Comparison of ENCODE assay signal across 1 cellular context in the genomic region with DNA sequence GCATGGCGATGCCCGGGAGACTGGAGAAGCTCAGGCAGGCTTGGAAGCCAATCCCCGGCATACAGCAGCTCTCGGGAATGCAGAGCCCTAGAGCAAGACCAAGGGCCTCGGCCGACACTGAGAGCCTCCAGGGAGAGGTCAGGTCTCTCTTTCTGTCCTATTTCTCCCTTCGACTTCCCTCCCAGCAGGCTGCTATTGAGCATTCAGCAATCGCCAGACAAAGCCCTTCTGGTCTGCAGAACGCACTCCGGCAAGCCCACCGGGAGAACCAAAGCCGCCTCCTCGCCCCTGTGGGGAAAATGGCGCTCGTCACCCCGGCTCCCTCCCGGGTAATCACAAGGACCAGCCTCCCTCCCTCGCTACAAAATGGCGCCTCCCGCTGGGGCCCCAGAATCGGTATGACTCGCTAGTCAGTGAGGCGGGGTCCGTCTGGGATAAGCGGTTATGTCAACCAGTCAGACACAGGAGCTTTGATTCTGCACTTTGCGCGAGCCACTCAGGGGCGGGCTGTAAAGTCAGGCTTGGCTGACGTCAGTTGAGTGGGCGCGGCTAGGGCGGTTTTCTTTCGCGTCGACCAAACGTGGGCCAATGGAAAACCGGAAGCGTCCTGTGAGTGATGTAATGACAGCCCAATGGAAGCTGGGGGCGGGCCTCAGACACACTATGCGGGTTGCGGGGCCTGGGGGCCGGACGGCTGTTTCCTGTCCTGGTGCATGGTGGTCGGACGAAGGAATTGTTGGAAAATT.
TF ChIP-seq lines count a peak whose summit lies in the region.

TSS of gene ZNF143 (plus strand) at position 691 of the 746 bp plus-strand sequence. CDS start 10,297 bp downstream, outside the sequence.

TF ChIP-seq in GM12878, 131 proteins besides CTCF, POLR2A, EP300 and RAD21 (continued from another document and continues in another):
- TF ChIP-seq E4F1 (IDR thresholded peaks at IDR 0.05; ENCODE audit: borderline replicate concordance, partially characterized antibody) (peak; percentile 83), SMAD1 (IDR thresholded peaks at IDR 0.05; ENCODE audit: low read depth, partially characterized antibody) (peak; percentile 82), BRCA1 (IDR thresholded peaks at IDR 0.05; ENCODE audit: low read depth, low read length) (peak; percentile 49), CBFB (IDR thresholded peaks at IDR 0.05; ENCODE audit: low read depth) (peak; percentile 36; the same call in 1 of the 2 replicates), BCL11A (IDR thresholded peaks at IDR 0.05; ENCODE audit: low read depth, low read length) (no peak), SRF (IDR thresholded peaks at IDR 0.05; ENCODE audit: low read depth in 2 of 2, low read length in 2 of 2) (0 out of 4 replicates have a peak, but pooled peaks of 1 of the 2 experiments have one; percentile 32), ZBED1 (IDR thresholded peaks at IDR 0.05; ENCODE audit: borderline replicate concordance) (peak; percentile 41; the same call in 1 of the 2 replicates), CEBPZ (IDR thresholded peaks at IDR 0.05; ENCODE audit: low read depth, low read length) (peak; percentile 92), FOXK2 (IDR thresholded peaks at IDR 0.05) (peak; percentile 78), NR2C2 (IDR thresholded peaks at IDR 0.05; ENCODE audit: borderline replicate concordance, control insufficient read depth, insufficient read length, low read depth) (no peak), FOXM1 (IDR thresholded peaks at IDR 0.05; ENCODE audit: low read depth, low read length) (peak; percentile 65), NFYA (IDR thresholded peaks at IDR 0.05; ENCODE audit: borderline replicate concordance, low read depth, low read length) (peak; percentile 80), CHD1 (IDR thresholded peaks at IDR 0.05; ENCODE audit: low read depth, low read length) (peak; percentile 72; the same call in 1 of the 2 replicates), REST (IDR thresholded peaks at IDR 0.05; ENCODE audit: low read depth, low read length) (0 out of 2 replicates have a peak, but pooled peaks have one; percentile 27), SIN3A (IDR thresholded peaks at IDR 0.05; ENCODE audit: low read depth, low read length) (no peak), CBX3 (IDR thresholded peaks at IDR 0.05; ENCODE audit: borderline replicate concordance, low read depth) (no peak), ZNF207 (IDR thresholded peaks at IDR 0.05; ENCODE audit: borderline replicate concordance) (peak; percentile 85; the same call in 1 of the 2 replicates), MTA3 (IDR thresholded peaks at IDR 0.05; ENCODE audit: borderline replicate concordance, low read length) (no peak), NBN (IDR thresholded peaks at IDR 0.05) (peak; percentile 94), NR2F1 (conservative IDR thresholded peaks at IDR 0.05) (0 out of 2 replicates have a peak, but pooled peaks have one; percentile 10), CREB1 (IDR thresholded peaks at IDR 0.05; ENCODE audit: low read depth) (peak; percentile 96), RB1 (IDR thresholded peaks at IDR 0.05; ENCODE audit: borderline replicate concordance) (peak; percentile 50; the same call in 1 of the 2 replicates), SUZ12 (IDR thresholded peaks at IDR 0.05; ENCODE audit: unreplicated experiment) (no peak), RFX5 (IDR thresholded peaks at IDR 0.05; ENCODE audit: low read depth, low read length) (peak; percentile 73)
- TF ChIP-seq, protein P1, sequence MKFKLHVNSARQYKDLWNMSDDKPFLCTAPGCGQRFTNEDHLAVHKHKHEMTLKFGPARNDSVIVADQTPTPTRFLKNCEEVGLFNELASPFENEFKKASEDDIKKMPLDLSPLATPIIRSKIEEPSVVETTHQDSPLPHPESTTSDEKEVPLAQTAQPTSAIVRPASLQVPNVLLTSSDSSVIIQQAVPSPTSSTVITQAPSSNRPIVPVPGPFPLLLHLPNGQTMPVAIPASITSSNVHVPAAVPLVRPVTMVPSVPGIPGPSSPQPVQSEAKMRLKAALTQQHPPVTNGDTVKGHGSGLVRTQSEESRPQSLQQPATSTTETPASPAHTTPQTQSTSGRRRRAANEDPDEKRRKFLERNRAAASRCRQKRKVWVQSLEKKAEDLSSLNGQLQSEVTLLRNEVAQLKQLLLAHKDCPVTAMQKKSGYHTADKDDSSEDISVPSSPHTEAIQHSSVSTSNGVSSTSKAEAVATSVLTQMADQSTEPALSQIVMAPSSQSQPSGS (IDR thresholded peaks at IDR 0.05; ENCODE audit: low read length), result 0 out of 2 replicates have a peak, but pooled peaks have one; percentile 45
- TF ChIP-seq, protein P2, sequence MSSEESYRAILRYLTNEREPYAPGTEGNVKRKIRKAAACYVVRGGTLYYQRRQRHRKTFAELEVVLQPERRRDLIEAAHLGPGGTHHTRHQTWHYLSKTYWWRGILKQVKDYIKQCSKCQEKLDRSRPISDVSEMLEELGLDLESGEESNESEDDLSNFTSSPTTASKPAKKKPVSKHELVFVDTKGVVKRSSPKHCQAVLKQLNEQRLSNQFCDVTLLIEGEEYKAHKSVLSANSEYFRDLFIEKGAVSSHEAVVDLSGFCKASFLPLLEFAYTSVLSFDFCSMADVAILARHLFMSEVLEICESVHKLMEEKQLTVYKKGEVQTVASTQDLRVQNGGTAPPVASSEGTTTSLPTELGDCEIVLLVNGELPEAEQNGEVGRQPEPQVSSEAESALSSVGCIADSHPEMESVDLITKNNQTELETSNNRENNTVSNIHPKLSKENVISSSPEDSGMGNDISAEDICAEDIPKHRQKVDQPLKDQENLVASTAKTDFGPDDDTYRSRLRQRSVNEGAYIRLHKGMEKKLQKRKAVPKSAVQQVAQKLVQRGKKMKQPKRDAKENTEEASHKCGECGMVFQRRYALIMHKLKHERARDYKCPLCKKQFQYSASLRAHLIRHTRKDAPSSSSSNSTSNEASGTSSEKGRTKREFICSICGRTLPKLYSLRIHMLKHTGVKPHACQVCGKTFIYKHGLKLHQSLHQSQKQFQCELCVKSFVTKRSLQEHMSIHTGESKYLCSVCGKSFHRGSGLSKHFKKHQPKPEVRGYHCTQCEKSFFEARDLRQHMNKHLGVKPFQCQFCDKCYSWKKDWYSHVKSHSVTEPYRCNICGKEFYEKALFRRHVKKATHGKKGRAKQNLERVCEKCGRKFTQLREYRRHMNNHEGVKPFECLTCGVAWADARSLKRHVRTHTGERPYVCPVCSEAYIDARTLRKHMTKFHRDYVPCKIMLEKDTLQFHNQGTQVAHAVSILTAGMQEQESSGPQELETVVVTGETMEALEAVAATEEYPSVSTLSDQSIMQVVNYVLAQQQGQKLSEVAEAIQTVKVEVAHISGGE (CRISPR knock-in tag; IDR thresholded peaks at IDR 0.05), result no peak
- TF ChIP-seq, protein P3, sequence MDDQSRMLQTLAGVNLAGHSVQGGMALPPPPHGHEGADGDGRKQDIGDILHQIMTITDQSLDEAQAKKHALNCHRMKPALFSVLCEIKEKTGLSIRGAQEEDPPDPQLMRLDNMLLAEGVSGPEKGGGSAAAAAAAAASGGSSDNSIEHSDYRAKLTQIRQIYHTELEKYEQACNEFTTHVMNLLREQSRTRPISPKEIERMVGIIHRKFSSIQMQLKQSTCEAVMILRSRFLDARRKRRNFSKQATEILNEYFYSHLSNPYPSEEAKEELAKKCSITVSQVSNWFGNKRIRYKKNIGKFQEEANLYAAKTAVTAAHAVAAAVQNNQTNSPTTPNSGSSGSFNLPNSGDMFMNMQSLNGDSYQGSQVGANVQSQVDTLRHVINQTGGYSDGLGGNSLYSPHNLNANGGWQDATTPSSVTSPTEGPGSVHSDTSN (IDR thresholded peaks at IDR 0.05; ENCODE audit: insufficient replicate concordance, low read depth, low read length), result peak; percentile 92
- TF ChIP-seq, protein P4, sequence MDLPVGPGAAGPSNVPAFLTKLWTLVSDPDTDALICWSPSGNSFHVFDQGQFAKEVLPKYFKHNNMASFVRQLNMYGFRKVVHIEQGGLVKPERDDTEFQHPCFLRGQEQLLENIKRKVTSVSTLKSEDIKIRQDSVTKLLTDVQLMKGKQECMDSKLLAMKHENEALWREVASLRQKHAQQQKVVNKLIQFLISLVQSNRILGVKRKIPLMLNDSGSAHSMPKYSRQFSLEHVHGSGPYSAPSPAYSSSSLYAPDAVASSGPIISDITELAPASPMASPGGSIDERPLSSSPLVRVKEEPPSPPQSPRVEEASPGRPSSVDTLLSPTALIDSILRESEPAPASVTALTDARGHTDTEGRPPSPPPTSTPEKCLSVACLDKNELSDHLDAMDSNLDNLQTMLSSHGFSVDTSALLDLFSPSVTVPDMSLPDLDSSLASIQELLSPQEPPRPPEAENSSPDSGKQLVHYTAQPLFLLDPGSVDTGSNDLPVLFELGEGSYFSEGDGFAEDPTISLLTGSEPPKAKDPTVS (IDR thresholded peaks at IDR 0.05; ENCODE audit: low read depth, low read length), result no peak
- TF ChIP-seq, protein P5, sequence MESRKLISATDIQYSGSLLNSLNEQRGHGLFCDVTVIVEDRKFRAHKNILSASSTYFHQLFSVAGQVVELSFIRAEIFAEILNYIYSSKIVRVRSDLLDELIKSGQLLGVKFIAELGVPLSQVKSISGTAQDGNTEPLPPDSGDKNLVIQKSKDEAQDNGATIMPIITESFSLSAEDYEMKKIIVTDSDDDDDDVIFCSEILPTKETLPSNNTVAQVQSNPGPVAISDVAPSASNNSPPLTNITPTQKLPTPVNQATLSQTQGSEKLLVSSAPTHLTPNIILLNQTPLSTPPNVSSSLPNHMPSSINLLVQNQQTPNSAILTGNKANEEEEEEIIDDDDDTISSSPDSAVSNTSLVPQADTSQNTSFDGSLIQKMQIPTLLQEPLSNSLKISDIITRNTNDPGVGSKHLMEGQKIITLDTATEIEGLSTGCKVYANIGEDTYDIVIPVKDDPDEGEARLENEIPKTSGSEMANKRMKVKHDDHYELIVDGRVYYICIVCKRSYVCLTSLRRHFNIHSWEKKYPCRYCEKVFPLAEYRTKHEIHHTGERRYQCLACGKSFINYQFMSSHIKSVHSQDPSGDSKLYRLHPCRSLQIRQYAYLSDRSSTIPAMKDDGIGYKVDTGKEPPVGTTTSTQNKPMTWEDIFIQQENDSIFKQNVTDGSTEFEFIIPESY (IDR thresholded peaks at IDR 0.05), result no peak
- TF ChIP-seq, protein P6, sequence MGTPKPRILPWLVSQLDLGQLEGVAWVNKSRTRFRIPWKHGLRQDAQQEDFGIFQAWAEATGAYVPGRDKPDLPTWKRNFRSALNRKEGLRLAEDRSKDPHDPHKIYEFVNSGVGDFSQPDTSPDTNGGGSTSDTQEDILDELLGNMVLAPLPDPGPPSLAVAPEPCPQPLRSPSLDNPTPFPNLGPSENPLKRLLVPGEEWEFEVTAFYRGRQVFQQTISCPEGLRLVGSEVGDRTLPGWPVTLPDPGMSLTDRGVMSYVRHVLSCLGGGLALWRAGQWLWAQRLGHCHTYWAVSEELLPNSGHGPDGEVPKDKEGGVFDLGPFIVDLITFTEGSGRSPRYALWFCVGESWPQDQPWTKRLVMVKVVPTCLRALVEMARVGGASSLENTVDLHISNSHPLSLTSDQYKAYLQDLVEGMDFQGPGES (IDR thresholded peaks at IDR 0.05), result peak; percentile 92
